Comparison of ENCODE assay signal across 8 cellular contexts in the genomic region with DNA sequence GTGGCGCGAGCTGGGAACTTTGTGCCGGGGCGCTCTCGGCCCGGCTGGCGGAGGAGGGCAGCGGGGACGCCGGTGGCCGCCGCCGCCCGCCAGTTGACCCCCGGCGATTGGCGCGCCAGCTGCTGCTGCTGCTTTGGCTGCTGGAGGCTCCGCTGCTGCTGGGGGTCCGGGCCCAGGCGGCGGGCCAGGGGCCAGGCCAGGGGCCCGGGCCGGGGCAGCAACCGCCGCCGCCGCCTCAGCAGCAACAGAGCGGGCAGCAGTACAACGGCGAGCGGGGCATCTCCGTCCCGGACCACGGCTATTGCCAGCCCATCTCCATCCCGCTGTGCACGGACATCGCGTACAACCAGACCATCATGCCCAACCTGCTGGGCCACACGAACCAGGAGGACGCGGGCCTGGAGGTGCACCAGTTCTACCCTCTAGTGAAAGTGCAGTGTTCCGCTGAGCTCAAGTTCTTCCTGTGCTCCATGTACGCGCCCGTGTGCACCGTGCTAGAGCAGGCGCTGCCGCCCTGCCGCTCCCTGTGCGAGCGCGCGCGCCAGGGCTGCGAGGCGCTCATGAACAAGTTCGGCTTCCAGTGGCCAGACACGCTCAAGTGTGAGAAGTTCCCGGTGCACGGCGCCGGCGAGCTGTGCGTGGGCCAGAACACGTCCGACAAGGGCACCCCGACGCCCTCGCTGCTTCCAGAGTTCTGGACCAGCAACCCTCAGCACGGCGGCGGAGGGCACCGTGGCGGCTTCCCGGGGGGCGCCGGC. TPM values are rescaled to one million over a fixed set of nuclear protein-coding genes. Genes with fewer than 3 reads are reported as not detected.
DNase-seq lines count a peak whose midpoint lies in the region; ATAC-seq, FAIRE-seq and TF ChIP-seq lines count a peak whose summit lies in the region.

No MANE protein-coding gene starts in this region.

- TF ChIP-seq CTCF in GM10266 (IDR thresholded peaks at IDR 0.05; ENCODE audit: control insufficient read depth, insufficient read depth, low read depth, missing control alignments) (no peak), IMR-90 (conservative IDR thresholded peaks at IDR 0.05; ENCODE audit: low read depth, low read length) (no peak), liver (IDR thresholded peaks at IDR 0.05; ENCODE audit: low read depth, low read length, missing input control) (no peak)

- TF ChIP-seq POLR2A in IMR-90 (IDR thresholded peaks at IDR 0.05; ENCODE audit: low read depth, low read length), result no peak

- peak overlapping the region; percentile 65 for H2BK120ac ChIP-seq in IMR-90 (ENCODE audit: low read depth, low read length)

- no peaks in the 10 kb centered on the region for H3K27me3 ChIP-seq in IMR-90 (ENCODE audit: control insufficient read depth, insufficient read depth, low read length)
- peaks cover 0 to 3% (median 0%) of the 10 kb centered on the region in 4 donors for H3K27me3 ChIP-seq in liver (ENCODE audit: control insufficient read depth in 4 of 4, insufficient read depth in 4 of 4, low read length in 3 of 4)

- peak overlapping the region; percentile 77; the same call in 1 of the 2 replicates for H3K14ac ChIP-seq in IMR-90 (replicated peaks; ENCODE audit: low read depth, low read length)

- no peaks in the 10 kb centered on the region for H3K9me3 Mint-ChIP-seq in stimulated activated naive CD8-positive, alpha-beta T cell treated with anti-CD3 and anti-CD28 coated beads, Interleukin-15, amount 100 ng/mL, for 72 hours

- peak overlapping the region in 1 of 2 donors; percentile 16 for H3K27ac Mint-ChIP-seq in stimulated activated naive CD8-positive, alpha-beta T cell treated with anti-CD3 and anti-CD28 coated beads, Interleukin-15, amount 100 ng/mL, for 72 hours

- H3K4ac ChIP-seq in IMR-90 (ENCODE audit: low read depth, low read length), result peak overlapping the region; percentile 79

- no peaks in the 10 kb centered on the region; the same call in 1 of the 2 replicates for H4K20me1 ChIP-seq in IMR-90 (ENCODE audit: insufficient read depth, low read length)

- BruUV-seq in IMR-90 (replicated peaks; lab: Mats Ljungman, UMichigan), result no TSS peak

- peak overlapping the region; percentile 80 to 92 for H3K4me3 Mint-ChIP-seq in stimulated activated naive CD8-positive, alpha-beta T cell treated with anti-CD3 and anti-CD28 coated beads, Interleukin-15, amount 100 ng/mL, for 72 hours

- H2BK20ac ChIP-seq in IMR-90 (ENCODE audit: low read depth, low read length), result peak overlapping the region; percentile 52; the same call in 1 of the 2 replicates

- 0% methylated on average over 37 of the region's 78 CpGs; no CpG with 5 or more reads in 1 of the 2 experiments for whole genome bisulfite sequencing in IMR-90 (ENCODE audit: extremely low coverage in 2 of 2, insufficient read length in 1 of 2), 2 experiments
- 1% methylated on average over 78 of the region's 78 CpGs for WGBS in liver

- H3K27ac ChIP-seq in IMR-90 (ENCODE audit: insufficient read depth, low read length) (peak overlapping the region; percentile 89), liver (ENCODE audit: low read depth in 1 of 2, low read length in 2 of 2) (peak overlapping the region; percentile 73 to 82)

- in situ Hi-C loops in IMR-90 (cut with MboI; ENCODE audit: low sequenced_read_pairs), result loop anchor here (5.0 kb wide), 1 partner anchor 178 kb away; no protein-coding TSS in a partner anchor

- H2BK5ac ChIP-seq in IMR-90 (ENCODE audit: low read depth, low read length, poor library complexity, severe bottlenecking), result peak overlapping the region; percentile 84

- TF ChIP-seq RAD21 in IMR-90 (IDR thresholded peaks at IDR 0.05; ENCODE audit: low read length) (no peak), liver (IDR thresholded peaks at IDR 0.05) (no peak)

- peaks cover 72% of the 10 kb centered on the region for H3K27me3 Mint-ChIP-seq in stimulated activated naive CD8-positive, alpha-beta T cell treated with anti-CD3 and anti-CD28 coated beads, Interleukin-15, amount 100 ng/mL, for 72 hours

- H4K5ac ChIP-seq in IMR-90 (ENCODE audit: low read depth, low read length), result 0 out of 2 replicates have a peak overlapping the region, but pooled peaks have one; percentile 7

- CTCF ChIA-PET in IMR-90 (lab: Yijun Ruan, JAX), result no interaction called here

- H4K91ac ChIP-seq in IMR-90 (ENCODE audit: insufficient read depth, low read depth, low read length), result peak overlapping the region; percentile 28; the same call in 1 of the 2 replicates

- intact Hi-C loops in IMR-90 (cut with micrococcal nuclease), result loop anchor here (1.0 to 10.0 kb wide), 10 partner anchors 82 to 1182 kb away; a partner anchor contains a TSS

- POLR2A ChIA-PET in IMR-90 (lab: Charles Lee; ENCODE audit: unreplicated experiment), result no interaction called here

- H3K4me1 ChIP-seq in IMR-90 (ENCODE audit: control insufficient read depth, insufficient read depth, low read length) (peaks cover 4% of the 10 kb centered on the region), liver (ENCODE audit: control insufficient read depth in 4 of 4, insufficient read depth in 4 of 4, low read length in 3 of 4) (peaks cover 6 to 25% (median 15%) of the 10 kb centered on the region in 4 donors)

- peaks cover 18 to 29% of the 10 kb centered on the region in 2 experiments for H3K79me1 ChIP-seq in IMR-90 (ENCODE audit: low read depth in 1 of 2, low read length in 2 of 2)

- no peak for FAIRE-seq in RCC 7860 (lab: Jason Lieb, UNC)

- peak overlapping the region; percentile 68; the same call in 2 of the 3 replicates for H2BK15ac ChIP-seq in IMR-90 (ENCODE audit: low read depth, low read length)

- peak overlapping the region; percentile 60 for H2AK9ac ChIP-seq in IMR-90 (replicated peaks; ENCODE audit: low read depth, low read length, poor library complexity)

- H3K18ac ChIP-seq in IMR-90 (ENCODE audit: low read depth, low read length), result peak overlapping the region; percentile 54; the same call in 1 of the 2 replicates

- H3K36me3 ChIP-seq in IMR-90 (ENCODE audit: control insufficient read depth, insufficient read depth, low read length), result no peaks in the 10 kb centered on the region; the same call in 1 of the 2 replicates
- H3K36me3 ChIP-seq in liver (ENCODE audit: control insufficient read depth in 4 of 4, insufficient read depth in 3 of 4, low read depth in 1 of 4, low read length in 3 of 4), result no peaks in the 10 kb centered on the region

- peak overlapping the region; percentile 95 for H3K23ac ChIP-seq in IMR-90 (ENCODE audit: low read depth, low read length)

- H3K9ac ChIP-seq in IMR-90 (ENCODE audit: low read depth, low read length) (peak overlapping the region; percentile 76), liver (ENCODE audit: low read depth in 1 of 2, low read length in 2 of 2) (no peak overlapping the region)

- H3K9me3 ChIP-seq in IMR-90 (ENCODE audit: control insufficient read depth, insufficient read depth, low read length) (no peaks in the 10 kb centered on the region), liver (ENCODE audit: control insufficient read depth in 4 of 4, low read length in 3 of 4) (no peaks in the 10 kb centered on the region)

- peaks cover 5% of the 10 kb centered on the region; the same call in 1 of the 2 replicates for H3K9me1 ChIP-seq in IMR-90 (ENCODE audit: insufficient read depth, low read length)

- peak overlapping the region; percentile 90; the same call in 1 of the 2 replicates for H2AK5ac ChIP-seq in IMR-90 (ENCODE audit: low read depth, low read length)

- peak overlapping the region; percentile 90 for H3K4me2 ChIP-seq in IMR-90 (ENCODE audit: low read depth, low read length)

- peak; percentile 51 for DNase-seq in GM10266 (ENCODE audit: extremely low spot score)
- DNase-seq in IMR-90, result peak; percentile 74
- peak; percentile 54 for DNase-seq in RCC 7860 (ENCODE audit: low spot score)
- DNase-seq in dermis blood vessel endothelial cell, result peak; percentile 78
- DNase-seq in stimulated activated naive CD8-positive, alpha-beta T cell treated with anti-CD3 and anti-CD28 coated beads, Interleukin-15, amount 100 ng/mL, for 72 hours, result peak; percentile 19 to 28
- no peak for DNase-seq in DMS114 treated with DMSO at 0.1 percent for 48 hours (lab: John Stamatoyannopoulos, UW; ENCODE audit: unreplicated experiment)

- ATAC-seq in GM21717 (IDR thresholded peaks at IDR 0.05; ENCODE audit: unreplicated experiment) (peak; percentile 44), IMR-90 (ENCODE audit: low read depth) (peak; percentile 19)
- peak; percentile 57 for ATAC-seq in stimulated activated naive CD8-positive, alpha-beta T cell treated with anti-CD3 and anti-CD28 coated beads, Interleukin-15, amount 100 ng/mL, for 72 hours

- peak overlapping the region; percentile 74 to 87; a peak in 2 of 4 replicates for H4K8ac ChIP-seq in IMR-90 (ENCODE audit: low read depth in 2 of 2, low read length in 2 of 2)

- peak overlapping the region; percentile 75 for H3K4me3 ChIP-seq in IMR-90 (ENCODE audit: insufficient read depth, low read depth, low read length)
- H3K4me3 ChIP-seq in liver (ENCODE audit: low read depth in 1 of 3, low read length in 3 of 3), result peak overlapping the region; percentile 15 to 95 (median 57)

- dilution Hi-C loops in IMR-90 (cut with HindIII; ENCODE audit: low sequenced_read_pairs, unreplicated experiment), result no loop called here

- peak overlapping the region; percentile 71; the same call in 1 of the 2 replicates for H3K56ac ChIP-seq in IMR-90 (ENCODE audit: extremely low read depth, insufficient read depth, low read length)

- peaks cover 17% of the 10 kb centered on the region for H3K4me1 Mint-ChIP-seq in stimulated activated naive CD8-positive, alpha-beta T cell treated with anti-CD3 and anti-CD28 coated beads, Interleukin-15, amount 100 ng/mL, for 72 hours

- peak overlapping the region; percentile 84 for H2AFZ ChIP-seq in IMR-90 (replicated peaks; ENCODE audit: low read length, poor library complexity)

TF ChIP-seq in IMR-90, 13 proteins besides CTCF, POLR2A, EP300 and RAD21:
- TF ChIP-seq SMC3 (IDR thresholded peaks at IDR 0.05; ENCODE audit: low read depth, low read length) (no peak), MXI1 (IDR thresholded peaks at IDR 0.05; ENCODE audit: borderline replicate concordance, low read depth, low read length) (0 out of 2 replicates have a peak, but pooled peaks have one; percentile 25)
TF ChIP-seq in IMR-90: peak in this region for 1.

TF ChIP-seq in liver, 16 proteins besides CTCF, POLR2A, EP300 and RAD21 (continues in another document):
- no peak for TF ChIP-seq HNF4A (conservative IDR thresholded peaks at IDR 0.05)

RNA-seq across cellular contexts. Expression of a gene that starts 0.9 kb away (rescaled TPM):
- total RNA-seq in IMR-90 (2012; rRNA removed) (3.6 and 4.4 TPM in 2 replicates), dermis blood vessel endothelial cell (3.6 and 6.0 TPM in 2 replicates), liver (1 to 10 TPM; 3.5 to 3.8 TPM)
- polyA plus RNA-seq in IMR-90 (2012; rRNA removed) (6.5 and 6.8 TPM in 2 replicates), liver (1 to 10 TPM in 1 of 2 donors, under 1 TPM in 1; 0.68 to 1.6 TPM)
- 3.0 and 9.1 TPM in 2 replicates for polyA plus RNA-seq in IMR-90 (2012; cell fraction: cytosol; rRNA removed)
- polyA plus RNA-seq in IMR-90 (2012; cell fraction: nucleus; rRNA removed; ENCODE audit: low replicate concordance), result 1.8 and 3.0 TPM in 2 replicates
